8 cellular contexts compared by ENCODE assay signal in genomic region chr19:35644987-35645679, GRCh38. TPM values are rescaled to one million over a fixed set of nuclear protein-coding genes. Genes with fewer than 3 reads are reported as not detected.
A peak's percentile ranks its signal among the peaks of the same experiment; 100 is the strongest.
DNase-seq lines count a peak whose midpoint lies in the region; ATAC-seq and TF ChIP-seq lines count a peak whose summit lies in the region.

No MANE protein-coding gene starts in this region.

- TF ChIP-seq CTCF in osteoblast (IDR thresholded peaks at IDR 0.05; ENCODE audit: extremely low read depth, low read depth, low read length) = no peak

- H3K4me2 ChIP-seq in osteoblast (ENCODE audit: insufficient read depth, low read length) = peak overlapping the region; percentile 96

- H3K79me2 ChIP-seq in osteoblast (ENCODE audit: insufficient read depth, low read length) = peaks cover 20% of the 10 kb centered on the region

- peak; percentile 75 for DNase-seq in Ammon's horn (ENCODE audit: low spot score)
- peak; percentile 87 for DNase-seq in HuH-7 (ENCODE audit: low spot score)
- peak; percentile 55 for DNase-seq in RPMI8226
- DNase-seq in activated effector memory CD4-positive, alpha-beta T cell treated with Interleukin-2 at 50 U/mL for 16 hours = peak; percentile 52
- DNase-seq in germinal center (ENCODE audit: low spot score) = peak; percentile 76
- peak; percentile 92 for DNase-seq in osteoblast (ENCODE audit: insufficient read length, low spot score, missing footprints)

- H3K36me3 ChIP-seq in osteoblast (ENCODE audit: insufficient read depth, low read length) (no peaks in the 10 kb centered on the region), thymus (ENCODE audit: control insufficient read depth, insufficient read depth) (no peaks in the 10 kb centered on the region)

- 19% methylated on average over 20 of the region's 20 CpGs for WGBS in thymus

- H3K4me3 ChIP-seq in osteoblast (ENCODE audit: insufficient read depth, low read length) = peak overlapping the region; percentile 77
- H3K4me3 ChIP-seq in thymus (ENCODE audit: low read length) = peak overlapping the region; percentile 82

- H3K4me1 ChIP-seq in osteoblast (ENCODE audit: insufficient read depth, low read length) = peaks cover 17% of the 10 kb centered on the region
- H3K4me1 ChIP-seq in thymus (ENCODE audit: control insufficient read depth, insufficient read depth, low read length) = peaks cover 32% of the 10 kb centered on the region

- H3K27me3 ChIP-seq in osteoblast (ENCODE audit: insufficient read depth, low read length) = no peaks in the 10 kb centered on the region
- no peaks in the 10 kb centered on the region for H3K27me3 ChIP-seq in thymus (ENCODE audit: control insufficient read depth, insufficient read depth)

- no peaks in the 10 kb centered on the region for H3K9me3 ChIP-seq in osteoblast (ENCODE audit: low read depth, low read length)
- no peaks in the 10 kb centered on the region for H3K9me3 ChIP-seq in thymus (ENCODE audit: control insufficient read depth)

- ATAC-seq in HG03432 (IDR thresholded peaks at IDR 0.05; ENCODE audit: unreplicated experiment) = no peak

- H3K27ac ChIP-seq in osteoblast (ENCODE audit: low read depth, low read length) (peak overlapping the region; percentile 33), thymus (ENCODE audit: low read depth) (peak overlapping the region; percentile 94)

- no peaks in the 10 kb centered on the region for H4K20me1 ChIP-seq in osteoblast (ENCODE audit: insufficient read depth, low read length)

- H2AFZ ChIP-seq in osteoblast (ENCODE audit: low read length) = peak overlapping the region; percentile 97

RNA-seq across cellular contexts. Expression of gene COX6B1, which starts 3.0 kb away (rescaled TPM):
- 123 and 185 TPM in 2 replicates for total RNA-seq in osteoblast
- 656 TPM for polyA plus RNA-seq in thymus

RNA-seq across cellular contexts. Expression of gene ETV2, which starts 3.6 kb away (rescaled TPM):
- 0.29 and 0.36 TPM in 2 replicates for total RNA-seq in osteoblast
- polyA plus RNA-seq in thymus = 1.5 TPM

RNA-seq across cellular contexts. Expression of gene RBM42, which starts 16.3 kb away (rescaled TPM):
- total RNA-seq in osteoblast = 36.2 and 45.2 TPM in 2 replicates
- 57.1 TPM for polyA plus RNA-seq in thymus

RNA-seq across cellular contexts. Expression of gene UPK1A, which starts 21.2 kb away (rescaled TPM):
- not detected in 2 replicates for total RNA-seq in osteoblast
- 0.94 TPM for polyA plus RNA-seq in thymus

RNA-seq across cellular contexts. Expression of gene HAUS5, which starts 32.6 kb away (rescaled TPM):
- 3.2 and 4.7 TPM in 2 replicates for total RNA-seq in osteoblast
- 22.8 TPM for polyA plus RNA-seq in thymus
